8 cellular contexts compared by ENCODE assay signal in genomic region chr1:183473286-183473536, GRCh38. TPM values are rescaled to one million over a fixed set of nuclear protein-coding genes. Genes with fewer than 3 reads are reported as not detected.
DNase-seq lines count a peak whose midpoint lies in the region; ATAC-seq and TF ChIP-seq lines count a peak whose summit lies in the region.

No MANE protein-coding gene starts in this region.

- H3K27ac ChIP-seq in ascending aorta (no peak overlapping the region), right lobe of liver (no peak overlapping the region), tibial nerve (peak overlapping the region in 2 of 4 donors; percentile 89 to 97)

- H3K27me3 ChIP-seq in ascending aorta (no peaks in the 10 kb centered on the region), right lobe of liver (no peaks in the 10 kb centered on the region), tibial nerve (no peaks in the 10 kb centered on the region)

- no peaks in the 10 kb centered on the region for H3K36me3 ChIP-seq in ascending aorta
- no peaks in the 10 kb centered on the region for H3K36me3 ChIP-seq in right lobe of liver
- no peaks in the 10 kb centered on the region for H3K36me3 ChIP-seq in tibial nerve

- H3K9me3 Mint-ChIP-seq in activated T-cell treated with anti-CD3 and anti-CD28 coated beads, Interleukin-2, amount 50 U/mL, for 72 hours: no peaks in the 10 kb centered on the region

- no peak for TF ChIP-seq EP300 in tibial nerve (IDR thresholded peaks at IDR 0.05)

- no peak for ATAC-seq in activated T-cell treated with anti-CD3 and anti-CD28 coated beads, Interleukin-2, amount 50 U/mL, for 72 hours (replicated peaks in 1 of 2)
- ATAC-seq in right lobe of liver (no peak), HG03139 (IDR thresholded peaks at IDR 0.05; ENCODE audit: unreplicated experiment) (no peak)

- H3K9me3 ChIP-seq in ascending aorta (no peaks in the 10 kb centered on the region), right lobe of liver (no peaks in the 10 kb centered on the region), tibial nerve (no peaks in the 10 kb centered on the region)

- H3K27me3 Mint-ChIP-seq in activated T-cell treated with anti-CD3 and anti-CD28 coated beads, Interleukin-2, amount 50 U/mL, for 72 hours (ENCODE audit: low read depth): no peaks in the 10 kb centered on the region

- intact Hi-C loops in ascending aorta (cut with DNase I): loop anchor here (2.0 to 10.0 kb wide), 10 partner anchors 136 to 1844 kb away; partner anchors contain the start of genes C1orf21, DHX9, GLUL and IVNS1ABP
- intact Hi-C loops in right lobe of liver (cut with DNase I): loop anchor here (5.0 to 10.0 kb wide), 2 partner anchors 69 to 162 kb away; partner anchors contain the start of gene ARPC5 (in 1 of the 2)

- 25% methylated on average over 7 of the region's 7 CpGs for WGBS in right lobe of liver (ENCODE audit: insufficient coverage, low coverage, low lambda C conversion rate, missing lambda C conversion rate)
- WGBS in tibial nerve, 2 donors: 22 to 27% methylated on average over 7 of the region's 7 CpGs

- peaks cover 25% of the 10 kb centered on the region for H3K4me1 Mint-ChIP-seq in activated T-cell treated with anti-CD3 and anti-CD28 coated beads, Interleukin-2, amount 50 U/mL, for 72 hours (ENCODE audit: low read depth)

- DNase-seq in activated T-cell treated with anti-CD3 and anti-CD28 coated beads, Interleukin-2, amount 50 U/mL, for 72 hours: no peak
- DNase-seq in activated T-cell treated with anti-CD3 and anti-CD28 coated beads, Interleukin-2, amount 50 U/mL, for 48 hours: no peak
- DNase-seq in ascending aorta (ENCODE audit: low spot score in 2 of 2) (no peak), right lobe of liver (no peak), tibial nerve (ENCODE audit: low spot score in 2 of 2) (no peak), epidermal melanocyte (ENCODE audit: insufficient read length, low spot score) (no peak), SKM-1 treated with dmso at 0.1 percent for 144 hours (lab: John Stamatoyannopoulos, UW; ENCODE audit: unreplicated experiment) (no peak)

- H3K36me3 Mint-ChIP-seq in activated T-cell treated with anti-CD3 and anti-CD28 coated beads, Interleukin-2, amount 50 U/mL, for 72 hours (ENCODE audit: insufficient read depth in 2 of 2): peaks cover 3 to 4% of the 10 kb centered on the region in 2 donors

- H3K4me1 ChIP-seq in ascending aorta: peaks cover 5 to 12% of the 10 kb centered on the region in 2 donors
- peaks cover 0 to 29% (median 2%) of the 10 kb centered on the region in 4 donors for H3K4me1 ChIP-seq in right lobe of liver
- peaks cover 0 to 55% (median 16%) of the 10 kb centered on the region in 4 donors for H3K4me1 ChIP-seq in tibial nerve

- TF ChIP-seq POLR2A in right lobe of liver (IDR thresholded peaks at IDR 0.05) (no peak), tibial nerve (IDR thresholded peaks at IDR 0.05) (no peak)

- peak overlapping the region; percentile 95 for H3K27ac Mint-ChIP-seq in activated T-cell treated with anti-CD3 and anti-CD28 coated beads, Interleukin-2, amount 50 U/mL, for 72 hours

- TF ChIP-seq CTCF in ascending aorta (IDR thresholded peaks at IDR 0.05) (no peak), right lobe of liver (IDR thresholded peaks at IDR 0.05) (no peak), tibial nerve (IDR thresholded peaks at IDR 0.05) (no peak)

- H3K4me3 ChIP-seq in ascending aorta (peak overlapping the region; percentile 64 to 95), right lobe of liver (peak overlapping the region; percentile 67 to 95 (median 91)), tibial nerve (peak overlapping the region; percentile 62 to 85 (median 78))

- peak overlapping the region; percentile 95 to 97 for H3K4me3 Mint-ChIP-seq in activated T-cell treated with anti-CD3 and anti-CD28 coated beads, Interleukin-2, amount 50 U/mL, for 72 hours

RNA-seq across cellular contexts. Expression of gene SMG7, which starts 0.9 kb away (rescaled TPM):
- total RNA-seq in activated T-cell treated with anti-CD3 and anti-CD28 coated beads, Interleukin-2, amount 50 U/mL, for 72 hours: 10 to 100 TPM; 57.9 to 69.8 TPM
- total RNA-seq in ascending aorta (26.4 TPM), right lobe of liver (10 to 100 TPM; 23.5 to 35.3 (median 25.2) TPM), tibial nerve (10 to 100 TPM; 40.4 to 56.6 (median 51.1) TPM)

RNA-seq across cellular contexts. Expression of gene NMNAT2, which starts 55.0 kb away (rescaled TPM):
- not detected for total RNA-seq in activated T-cell treated with anti-CD3 and anti-CD28 coated beads, Interleukin-2, amount 50 U/mL, for 72 hours
- total RNA-seq in ascending aorta: 0.53 TPM
- total RNA-seq in right lobe of liver: under 1 TPM in 3 of 6 experiments, not detected in 3; 0.06 to 0.07 (median 0.06) TPM
- 1 to 10 TPM in 2 of 4 donors, under 1 TPM in 2; 0.60 to 1.7 (median 0.92) TPM for total RNA-seq in tibial nerve
